In genomic region chr2:156399224-156399949, GRCh38 we compare ENCODE assay signal across 8 cellular contexts. TPM values are rescaled to one million over a fixed set of nuclear protein-coding genes. Genes with fewer than 3 reads are reported as not detected.
DNase-seq lines count a peak whose midpoint lies in the region; ATAC-seq and TF ChIP-seq lines count a peak whose summit lies in the region.

No MANE protein-coding gene starts in this region.

- no peaks in the 10 kb centered on the region for H3K9me3 Mint-ChIP-seq in activated naive CD8-positive, alpha-beta T cell treated with anti-CD3 and anti-CD28 coated beads, Interleukin-2, amount 10 ng/mL, durations not matched to agents 7 days and 5 days

- no peak for TF ChIP-seq POLR2A in stomach (IDR thresholded peaks at IDR 0.05)

- H3K36me3 ChIP-seq in stomach: no peaks in the 10 kb centered on the region

- TF ChIP-seq EP300 in stomach (IDR thresholded peaks at IDR 0.05): no peak

- intact Hi-C loops in stomach (cut with DNase I; ENCODE audit: low total_unique reads): loop anchor here (10.0 kb wide), 1 partner anchor 55 kb away; no protein-coding TSS in a partner anchor

- 16 to 36% (median 23%) methylated on average over 10 of the region's 10 CpGs for WGBS in stomach, 5 donors

- no peaks in the 10 kb centered on the region for H3K36me3 Mint-ChIP-seq in activated naive CD8-positive, alpha-beta T cell treated with anti-CD3 and anti-CD28 coated beads, Interleukin-2, amount 10 ng/mL, durations not matched to agents 7 days and 5 days

- peak overlapping the region; percentile 84 for H3K4me3 Mint-ChIP-seq in activated naive CD8-positive, alpha-beta T cell treated with anti-CD3 and anti-CD28 coated beads, Interleukin-2, amount 10 ng/mL, durations not matched to agents 7 days and 5 days

- no peak for ATAC-seq in activated naive CD8-positive, alpha-beta T cell treated with anti-CD3 and anti-CD28 coated beads, Interleukin-2, amount 10 ng/mL, durations not matched to agents 7 days and 5 days (ENCODE audit: low read depth)
- ATAC-seq in activated CD4-positive, CD25-positive, alpha-beta regulatory T cell treated with anti-CD3 and anti-CD28 coated beads, Interleukin-2, amount 50 U/mL, for 24 hours: no peak

- no peak for DNase-seq in Jurkat, Clone E6-1 (ENCODE audit: low read depth, low spot score)
- DNase-seq in activated naive CD8-positive, alpha-beta T cell treated with anti-CD3 and anti-CD28 coated beads, Interleukin-2, amount 10 ng/mL, durations not matched to agents 7 days and 5 days: no peak
- peak; percentile 20 for DNase-seq in iPS-NIHi7 (ENCODE audit: extremely low spot score)
- peak; percentile 39 for DNase-seq in stomach
- DNase-seq in NCI-H2196 (lab: John Stamatoyannopoulos, UW; ENCODE audit: unreplicated experiment): no peak
- no peak for DNase-seq in NCI-H1048 (lab: John Stamatoyannopoulos, UW)

- H3K4me1 Mint-ChIP-seq in activated naive CD8-positive, alpha-beta T cell treated with anti-CD3 and anti-CD28 coated beads, Interleukin-2, amount 10 ng/mL, durations not matched to agents 7 days and 5 days: peaks cover 28% of the 10 kb centered on the region

- H3K27me3 ChIP-seq in stomach: no peaks in the 10 kb centered on the region

- no peaks in the 10 kb centered on the region for H3K9me3 ChIP-seq in stomach

- peaks cover 14 to 27% (median 16%) of the 10 kb centered on the region in 4 donors for H3K4me1 ChIP-seq in stomach

- no peak for TF ChIP-seq CTCF in stomach (IDR thresholded peaks at IDR 0.05)

- H3K27me3 Mint-ChIP-seq in activated naive CD8-positive, alpha-beta T cell treated with anti-CD3 and anti-CD28 coated beads, Interleukin-2, amount 10 ng/mL, durations not matched to agents 7 days and 5 days: no peaks in the 10 kb centered on the region

- H3K4me3 ChIP-seq in GM08714 (ENCODE audit: low read length): peak overlapping the region; percentile 97; the same call in 1 of the 2 replicates
- H3K4me3 ChIP-seq in Jurkat, Clone E6-1 (ENCODE audit: low read length): peak overlapping the region; percentile 74; the same call in 1 of the 2 replicates
- peak overlapping the region; percentile 66 to 79 (median 72) for H3K4me3 ChIP-seq in stomach

- peak overlapping the region; percentile 88 to 97 (median 92) for H3K27ac ChIP-seq in stomach

- POLR2A ChIA-PET in activated naive CD8-positive, alpha-beta T cell treated with anti-CD3 and anti-CD28 coated beads, Interleukin-2, amount 10 ng/mL, durations not matched to agents 7 days and 5 days (lab: Charles Lee): interaction anchor here (1.7 to 2.3 kb wide), 3 partner anchors 57 to 64 kb away, joined by 10 to 21 read pairs (median 14); no protein-coding TSS in a partner anchor

- H3K27ac Mint-ChIP-seq in activated naive CD8-positive, alpha-beta T cell treated with anti-CD3 and anti-CD28 coated beads, Interleukin-2, amount 10 ng/mL, durations not matched to agents 7 days and 5 days: peak overlapping the region; percentile 88

RNA-seq across cellular contexts. Expression of gene GPD2, which starts 36.8 kb away (rescaled TPM):
- 8.7 TPM for polyA plus RNA-seq in Jurkat, Clone E6-1 (2012; ENCODE audit: insufficient read depth, insufficient read length)
- 10 to 100 TPM; 16.8 to 19.8 TPM for total RNA-seq in activated naive CD8-positive, alpha-beta T cell treated with anti-CD3 and anti-CD28 coated beads, Interleukin-2, amount 10 ng/mL, durations not matched to agents 7 days and 5 days
- total RNA-seq in stomach: 100 to 1,000 TPM in 2 of 5 donors, 10 to 100 TPM in 2, 1 to 10 TPM in 1; 8.1 to 254 (median 58.1) TPM
- polyA plus RNA-seq in stomach: 1 to 10 TPM; 6.2 to 9.5 (median 8.7) TPM

Comparison
In these comparisons a context has a peak if more than half of its experiments do, and no peak if none do; other contexts are left out.
1. DNase-seq: peak in iPS-NIHi7 (single experiment) and stomach (single experiment); none in Jurkat, Clone E6-1 (single experiment), activated naive CD8-positive, alpha-beta T cell treated with anti-CD3 and anti-CD28 coated beads, Interleukin-2, amount 10 ng/mL, durations not matched to agents 7 days and 5 days (single experiment), NCI-H2196 (single experiment) and NCI-H1048 (single experiment).
2. Peak in every context shown above with its lines, with median percentiles within 50 percentile points of each other: H3K4me3 ChIP-seq.